In genomic region chr11:74592441-74593362, GRCh38 we compare ENCODE assay signal across 1 cellular context.
TF ChIP-seq lines count a peak whose summit lies in the region.

TSS of gene POLD3 (plus strand) at chr11:74592582. CDS start at chr11:74592659, 77 bp downstream.

TF ChIP-seq in A549, 52 proteins besides CTCF, POLR2A, EP300 and RAD21 (continued from another document):
- TF ChIP-seq GATA3 (IDR thresholded peaks at IDR 0.05; ENCODE audit: borderline replicate concordance), result no peak
- no peak for TF ChIP-seq RNF2 (IDR thresholded peaks at IDR 0.05; ENCODE audit: borderline replicate concordance, low read depth)
